In the genomic region with DNA sequence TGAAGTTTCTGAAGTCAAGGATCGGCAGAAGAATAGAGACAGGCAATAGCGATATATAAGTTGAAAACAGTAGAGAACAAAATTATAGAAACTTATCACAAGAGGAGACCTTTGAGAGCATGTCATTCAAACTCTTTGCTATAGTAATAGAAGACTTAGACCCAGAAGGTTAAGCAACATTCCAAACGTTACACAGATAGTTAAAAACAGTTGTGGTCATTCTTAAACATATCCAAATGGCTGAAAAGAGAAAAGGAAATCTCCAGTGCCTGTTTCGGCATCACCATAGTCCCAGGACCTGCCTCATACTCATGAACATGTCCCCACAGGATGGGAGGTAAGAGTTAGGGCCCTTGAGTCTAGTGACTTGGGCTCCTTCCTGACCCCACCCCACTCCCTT, we compare ENCODE assay signal across 21 cellular contexts.
"Had no signal": no experiment of that assay in that cellular context is flagged by ENCODE, and none has a peak within 500 bp of the region (broad histone marks: within the 10 kb centered on the region; RNA-seq: fewer than 3 reads in every experiment).

No MANE protein-coding gene starts in this region.

- H3K36me3 Mint-ChIP-seq: T-cell had no signal

- H3K27ac Mint-ChIP-seq: T-cell had no signal

- H3K9me2 ChIP-seq: SK-N-SH had no signal

- H3K4me3 Mint-ChIP-seq: T-cell had no signal

- DNase-seq: Kasumi-1, MM.1S, NCI-H1092 treated with DMSO at 0.1 percent for 48 hours, NCI-H1436, NCI-H187, NCI-H2029, NCI-H2081 treated with DMSO at 0.1 percent for 48 hours, NCI-H2171, NCI-H446, NCI-H510A, NCI-H524 treated with DMSO at 0.1 percent for 48 hours, NCI-H69, NCI-H774, PC-3, SHP77, SK-N-SH, SW 1271, T-cell had no signal

- H3K9ac ChIP-seq: KMS-11, SK-N-SH had no signal

- H3K4me2 ChIP-seq: KMS-11, SK-N-SH had no signal

- H3K4me1 Mint-ChIP-seq: T-cell had no signal

- ATAC-seq: Panc1, T-cell had no signal

- H3K27me3 Mint-ChIP-seq: T-cell had no signal

- H3K9me3 ChIP-seq: SK-N-SH had no signal

- H3K27ac ChIP-seq: KMS-11, RWPE1 had no signal
